In the genomic region with DNA sequence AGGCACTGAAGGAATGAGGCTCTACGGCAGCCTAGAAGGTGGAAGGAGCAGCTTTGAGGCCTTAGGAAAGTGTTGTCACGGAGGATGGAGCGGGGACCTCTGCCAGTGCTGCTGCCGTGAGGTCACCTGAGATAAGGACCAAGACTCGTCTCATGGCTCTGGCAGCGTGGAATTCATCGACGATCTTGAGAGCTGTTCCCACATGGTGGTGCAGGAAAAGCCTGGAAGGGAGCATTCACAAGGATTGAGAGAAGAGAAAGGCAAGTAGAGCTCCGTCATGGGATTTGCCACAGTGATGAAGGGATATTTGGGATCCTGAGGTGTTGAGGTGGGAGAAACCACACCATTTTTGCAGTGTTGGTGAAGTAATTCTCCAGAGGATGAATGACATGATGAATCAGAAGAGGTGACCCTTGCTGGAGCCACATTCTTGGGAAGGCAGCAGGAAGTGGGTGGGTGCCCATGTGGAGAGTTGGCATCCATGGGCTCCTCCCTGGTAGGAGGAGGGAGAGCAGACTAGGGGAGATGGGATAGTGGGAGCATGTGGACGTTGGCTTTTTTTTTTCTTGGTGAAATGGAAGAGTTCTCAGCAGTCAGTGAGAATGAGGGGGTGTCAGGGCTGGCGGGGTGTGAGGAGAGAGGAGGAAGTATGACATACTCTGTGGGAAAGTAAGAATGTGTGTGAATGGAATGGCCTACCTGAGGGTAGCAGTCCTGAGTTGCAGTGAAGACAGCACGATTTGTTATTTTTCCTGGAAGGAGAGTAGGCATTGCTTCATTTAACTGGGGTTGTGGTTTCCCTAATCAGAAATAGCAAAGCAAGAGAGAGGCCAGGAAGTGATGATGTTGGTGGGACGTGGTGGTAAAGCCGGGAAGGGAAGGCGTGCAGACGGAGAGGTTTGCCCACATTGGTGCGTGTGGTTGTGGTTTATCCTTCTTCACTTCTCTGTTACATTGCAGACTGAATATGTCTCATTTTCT, we compare ENCODE assay signal across 9 cellular contexts. TPM values are rescaled to one million over a fixed set of nuclear protein-coding genes. Genes with fewer than 3 reads are reported as not detected.
A peak's percentile ranks its signal among the peaks of the same experiment; 100 is the strongest.
DNase-seq lines count a peak whose midpoint lies in the region; ATAC-seq and TF ChIP-seq lines count a peak whose summit lies in the region.
"Had no signal": no experiment of that assay in that cellular context is flagged by ENCODE, and none has a peak within 500 bp of the region (broad histone marks: within the 10 kb centered on the region; RNA-seq: fewer than 3 reads in every experiment).

No MANE protein-coding gene starts in this region.

- intact Hi-C loops in right lobe of liver (cut with DNase I) = no loop called here

- H3K27me3 ChIP-seq in ACC112 (ENCODE audit: insufficient read depth, low read length) (no peaks in the 10 kb centered on the region), gastroesophageal sphincter (no peaks in the 10 kb centered on the region), right lobe of liver (no peaks in the 10 kb centered on the region)

- H3K36me3 ChIP-seq in ACC112 (ENCODE audit: insufficient read depth, low read length) = peaks cover 3% of the 10 kb centered on the region; the same call in 1 of the 2 replicates
- peaks cover 0 to 8% of the 10 kb centered on the region in 2 donors for H3K36me3 ChIP-seq in gastroesophageal sphincter
- no peaks in the 10 kb centered on the region for H3K36me3 ChIP-seq in right lobe of liver

- ATAC-seq in gastroesophageal sphincter (no peak), right lobe of liver (no peak)

- TF ChIP-seq EP300 in gastroesophageal sphincter (IDR thresholded peaks at IDR 0.05) = no peak

- peaks cover 81% of the 10 kb centered on the region for H3K79me2 ChIP-seq in ACC112 (ENCODE audit: control insufficient read depth, insufficient read depth, low read length, unreplicated experiment)

- H3K4me3 ChIP-seq in ACC112 (ENCODE audit: low read depth, low read length) (no peak overlapping the region), gastroesophageal sphincter (no peak overlapping the region), right lobe of liver (no peak overlapping the region)
- H3K4me3 ChIP-seq: SK-N-MC had no signal

- WGBS in gastroesophageal sphincter (ENCODE audit: low coverage in 1 of 2), 2 donors = 53 to 78% methylated on average over 7 to 17 of the region's 17 CpGs
- 68% methylated on average over 11 of the region's 17 CpGs for WGBS in right lobe of liver (ENCODE audit: insufficient coverage, low coverage, low lambda C conversion rate, missing lambda C conversion rate)

- no peaks in the 10 kb centered on the region for H3K9me3 ChIP-seq in gastroesophageal sphincter
- H3K9me3 ChIP-seq in right lobe of liver = no peaks in the 10 kb centered on the region

- H3K4me1 ChIP-seq in ACC112 (ENCODE audit: control insufficient read depth, insufficient read depth, low read length, unreplicated experiment) (peaks cover 36% of the 10 kb centered on the region), gastroesophageal sphincter (peaks cover 9 to 88% (median 33%) of the 10 kb centered on the region in 3 donors), right lobe of liver (peaks cover 0 to 42% (median 21%) of the 10 kb centered on the region in 4 donors)

- H3K27ac ChIP-seq in ACC112 (ENCODE audit: low read depth, low read length) = peak overlapping the region; percentile 21; the same call in 1 of the 2 replicates
- H3K27ac ChIP-seq in gastroesophageal sphincter = no peak overlapping the region
- H3K27ac ChIP-seq in right lobe of liver = no peak overlapping the region
- H3K27ac ChIP-seq: SK-N-MC had no signal

- peak; percentile 56 for DNase-seq in KG1 (lab: John Stamatoyannopoulos, UW)
- DNase-seq in activated CD8-positive, alpha-beta memory T cell treated with anti-CD3 and anti-CD28 coated beads, Interleukin-2, amount 50 U/mL, for 48 hours = peak; percentile 77
- DNase-seq in kidney glomerular epithelial cell (lab: John Stamatoyannopoulos, UW) = peak; percentile 88
- DNase-seq in NCI-H1930 (lab: John Stamatoyannopoulos, UW) = no peak
- DNase-seq in NCI-H526 treated with DMSO at 0.1 percent for 48 hours (lab: John Stamatoyannopoulos, UW) = no peak
- no peak for DNase-seq in right lobe of liver

- no peak overlapping the region for H2AFZ ChIP-seq in ACC112 (ENCODE audit: low read length, unreplicated experiment)

- TF ChIP-seq POLR2A in gastroesophageal sphincter (IDR thresholded peaks at IDR 0.05) (no peak), right lobe of liver (IDR thresholded peaks at IDR 0.05) (no peak)

- TF ChIP-seq CTCF in gastroesophageal sphincter (IDR thresholded peaks at IDR 0.05) = no peak
- TF ChIP-seq CTCF in right lobe of liver (IDR thresholded peaks at IDR 0.05) = no peak

RNA-seq across cellular contexts. Expression of a gene that starts 11.1 kb away (rescaled TPM):
- 100 to 1,000 TPM; 128 to 164 (median 144) TPM for total RNA-seq in gastroesophageal sphincter
- total RNA-seq in right lobe of liver = 10 to 100 TPM; 35.8 to 48.3 (median 39.2) TPM

Comparison
In these comparisons a context has a peak if more than half of its experiments do, and no peak if none do; other contexts are left out.
1. DNase-seq: peak in KG1 (single experiment), activated CD8-positive, alpha-beta memory T cell treated with anti-CD3 and anti-CD28 coated beads, Interleukin-2, amount 50 U/mL, for 48 hours (single experiment) and kidney glomerular epithelial cell (single experiment); none in NCI-H1930 (0 of 2), NCI-H526 treated with DMSO at 0.1 percent for 48 hours (single experiment) and right lobe of liver (0 of 3).